Comparison of ENCODE assay signal across 8 cellular contexts in the genomic region with DNA sequence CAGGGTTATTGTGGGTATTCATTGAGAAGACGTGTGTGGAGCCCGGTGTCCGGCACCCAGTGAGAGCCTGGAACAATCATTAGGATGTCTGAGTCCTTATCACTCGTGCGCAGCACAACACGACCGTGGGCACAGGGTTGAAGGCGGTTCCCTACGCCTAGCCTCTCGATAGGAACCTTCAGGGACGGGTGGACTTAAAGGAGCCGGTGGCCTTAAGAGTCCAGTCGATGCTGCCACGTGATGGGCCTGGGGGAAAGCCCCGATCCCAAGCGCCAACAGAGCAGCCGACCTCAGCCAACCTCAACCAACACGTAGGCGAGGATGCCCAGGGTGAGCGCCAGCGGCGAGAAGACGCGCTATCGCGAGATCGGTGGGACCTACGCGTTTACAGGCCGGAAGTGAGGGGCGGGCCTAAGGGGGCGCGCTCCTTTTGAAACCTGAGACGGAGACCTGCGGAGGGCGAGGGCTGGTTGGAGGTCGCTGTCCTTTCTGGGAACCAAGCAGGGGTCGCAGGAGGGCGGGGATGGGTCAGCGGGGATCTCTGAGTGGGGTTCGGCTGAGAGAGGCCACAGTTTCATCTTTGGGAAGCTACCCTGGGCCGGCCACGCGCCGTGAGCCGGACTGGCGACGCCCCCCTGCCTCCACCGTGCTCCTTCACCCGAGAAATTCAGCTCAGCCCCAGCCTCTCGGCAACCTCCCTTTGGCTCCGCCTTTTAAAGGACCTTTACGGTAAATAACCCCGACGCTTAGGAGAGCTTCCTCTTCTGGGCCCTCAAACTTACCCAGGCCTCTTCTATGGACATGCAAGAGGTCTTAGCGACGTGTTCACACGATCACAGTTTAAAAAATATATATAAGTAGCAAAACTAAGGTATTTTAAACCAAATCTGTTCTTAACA. TPM values are rescaled to one million over a fixed set of nuclear protein-coding genes. Genes with fewer than 3 reads are reported as not detected.
A peak's percentile ranks its signal among the peaks of the same experiment; 100 is the strongest.
DNase-seq lines count a peak whose midpoint lies in the region; ATAC-seq and TF ChIP-seq lines count a peak whose summit lies in the region.

No MANE protein-coding gene starts in this region.

- ATAC-seq in HG03060 (IDR thresholded peaks at IDR 0.05; ENCODE audit: low read depth, unreplicated experiment): peak; percentile 73

- no peak for TF ChIP-seq CTCF in kidney epithelial cell (IDR thresholded peaks at IDR 0.05; ENCODE audit: insufficient read depth, low read length, poor library complexity, severe bottlenecking)

- H3K36me3 ChIP-seq in kidney epithelial cell (ENCODE audit: control insufficient read depth, insufficient read depth, low read length): no peaks in the 10 kb centered on the region

- DNase-seq in SIG-M5 treated with dmso at 0.1 percent for 504 hours (lab: John Stamatoyannopoulos, UW; ENCODE audit: unreplicated experiment) (peak; percentile 51), SIG-M5 (lab: John Stamatoyannopoulos, UW) (no peak), NCI-H2171 treated with DMSO at 0.1 percent for 48 hours (lab: John Stamatoyannopoulos, UW) (peak; percentile 97), cerebellar cortex (ENCODE audit: low spot score) (peak; percentile 87), kidney epithelial cell (ENCODE audit: low read depth) (peak; percentile 81)
- peak; percentile 80 for DNase-seq in activated CD4-positive, CD25-positive, alpha-beta regulatory T cell treated with anti-CD3 and anti-CD28 coated beads, Interleukin-2, amount 50 U/mL, for 16 hours (ENCODE audit: low read depth, low spot score)
- DNase-seq in stimulated activated CD4-positive, alpha-beta T cell treated with anti-CD3 and anti-CD28 coated beads, Interleukin-15, amount 100 ng/mL, for 1 hour (ENCODE audit: low read depth in 1 of 2, low spot score in 1 of 2): peak; percentile 72 to 83

- peak overlapping the region; percentile 56 for H3K4me3 ChIP-seq in kidney epithelial cell (ENCODE audit: low read depth, low read length)

- no peaks in the 10 kb centered on the region for H3K27me3 ChIP-seq in kidney epithelial cell (ENCODE audit: control insufficient read depth, insufficient read depth, low read length)

RNA-seq across cellular contexts. Expression of gene WNT10A, which starts 28.3 kb away (rescaled TPM):
- 5.6 and 7.1 TPM in 2 replicates for total RNA-seq in kidney epithelial cell

RNA-seq across cellular contexts. Expression of gene WNT6, which starts 49.4 kb away (rescaled TPM):
- 1.2 and 1.6 TPM in 2 replicates for total RNA-seq in kidney epithelial cell

RNA-seq across cellular contexts. Expression of gene CDK5R2, which starts 50.5 kb away (rescaled TPM):
- 0.14 and 0.21 TPM in 2 replicates for total RNA-seq in kidney epithelial cell
